In genomic region chr16:58665200-58665599, GRCh38 we compare ENCODE assay signal across 15 cellular contexts. TPM values are rescaled to one million over a fixed set of nuclear protein-coding genes. Genes with fewer than 3 reads are reported as not detected.
A peak's percentile ranks its signal among the peaks of the same experiment; 100 is the strongest.
DNase-seq lines count a peak whose midpoint lies in the region; ATAC-seq and TF ChIP-seq lines count a peak whose summit lies in the region.
"Had no signal": no experiment of that assay in that cellular context is flagged by ENCODE, and none has a peak within 500 bp of the region (broad histone marks: within the 10 kb centered on the region; RNA-seq: fewer than 3 reads in every experiment).

No MANE protein-coding gene starts in this region.

- peaks cover 25% of the 10 kb centered on the region for H3K36me3 Mint-ChIP-seq in endodermal cell (ENCODE audit: low read depth)

- TF ChIP-seq RAD21 in SK-N-SH (IDR thresholded peaks at IDR 0.05; ENCODE audit: low read length): no peak

- no peaks in the 10 kb centered on the region for H3K27me3 Mint-ChIP-seq in endodermal cell (ENCODE audit: insufficient read depth)
- H3K27me3 Mint-ChIP-seq: CD4-positive, CD25-positive, alpha-beta regulatory T cell had no signal

- H3K4me1 ChIP-seq in SK-N-SH (ENCODE audit: control insufficient read depth in 1 of 2, insufficient read depth in 2 of 2, low read depth in 1 of 2, low read length in 1 of 2) (peaks cover 3 to 18% of the 10 kb centered on the region in 2 experiments; a peak in 1 of 4 replicates), endodermal cell (ENCODE audit: control insufficient read depth, insufficient read depth, low read length) (no peaks in the 10 kb centered on the region), neuronal stem cell (ENCODE audit: control insufficient read depth in 2 of 2, insufficient read depth in 1 of 2, low read depth in 1 of 2, low read length in 2 of 2) (peaks cover 0 to 5% of the 10 kb centered on the region in 2 donors)
- H3K4me1 ChIP-seq: BLaER1 treated with 17β-estradiol and CSF1 and Interleukin-3, amounts not matched to agents 10 nM and 100 nM had no signal

- H3K27me3 ChIP-seq in SK-N-SH (ENCODE audit: insufficient read depth) (no peaks in the 10 kb centered on the region), H7 (ENCODE audit: control insufficient read depth, insufficient read depth, low read length) (no peaks in the 10 kb centered on the region), endodermal cell (ENCODE audit: control insufficient read depth, insufficient read depth, low read length, poor library complexity, severe bottlenecking) (no peaks in the 10 kb centered on the region), neuronal stem cell (ENCODE audit: control insufficient read depth in 3 of 3, insufficient read depth in 3 of 3, low read depth in 1 of 3, low read length in 3 of 3) (no peaks in the 10 kb centered on the region)
- H3K27me3 ChIP-seq: BLaER1 treated with 17β-estradiol and CSF1 and Interleukin-3, amounts not matched to agents 10 nM and 100 nM had no signal

- H3K36me3 ChIP-seq in SK-N-SH (replicated peaks in 1 of 2; ENCODE audit: control insufficient read depth in 1 of 2, insufficient read depth in 2 of 2, low read length in 1 of 2) (peaks cover 0 to 3% of the 10 kb centered on the region in 2 experiments), H7 (replicated peaks; ENCODE audit: control insufficient read depth, insufficient read depth, low read length) (peaks cover 4% of the 10 kb centered on the region), endodermal cell (ENCODE audit: control insufficient read depth, insufficient read depth, low read length) (no peaks in the 10 kb centered on the region), neuronal stem cell (replicated peaks in 1 of 2; ENCODE audit: control insufficient read depth in 2 of 2, insufficient read depth in 2 of 2, low read length in 2 of 2) (peaks cover 5 to 18% of the 10 kb centered on the region in 2 donors)

- H4K20me1 ChIP-seq in SK-N-SH (ENCODE audit: insufficient read depth): no peaks in the 10 kb centered on the region

- CTCF ChIA-PET in SK-N-SH (lab: Yijun Ruan, JAX): interaction anchor here (0.7 to 6.3 kb wide), 9 partner anchors 11 to 326 kb away, joined by 3 to 62 read pairs (median 4); partner anchors contain the start of genes GOT2, SETD6 and SLC38A7

- H3K4me2 ChIP-seq in SK-N-SH (no peak overlapping the region), neuronal stem cell (ENCODE audit: insufficient read depth, low read length, poor library complexity, severe bottlenecking) (peak overlapping the region; percentile 18)
- H3K4me2 ChIP-seq: BLaER1 treated with 17β-estradiol and CSF1 and Interleukin-3, amounts not matched to agents 10 nM and 100 nM; GM23338 had no signal

- no peak overlapping the region for H4K91ac ChIP-seq in neuronal stem cell (ENCODE audit: low read depth, low read length, poor library complexity)

- TF ChIP-seq CTCF in SK-N-SH (IDR thresholded peaks at IDR 0.05): no peak
- no peak for TF ChIP-seq CTCF in endodermal cell (conservative IDR thresholded peaks at IDR 0.05)

- H3K9ac ChIP-seq in SK-N-SH (no peak overlapping the region), endodermal cell (ENCODE audit: extremely low read depth, low read length, poor library complexity, severe bottlenecking) (no peak overlapping the region), neuronal stem cell (ENCODE audit: low read depth, low read length, poor library complexity) (peak overlapping the region; percentile 70)
- H3K9ac ChIP-seq: BLaER1 treated with 17β-estradiol and CSF1 and Interleukin-3, amounts not matched to agents 10 nM and 100 nM had no signal

- peak overlapping the region; percentile 11 for H2BK5ac ChIP-seq in neuronal stem cell (ENCODE audit: low read length)

- no peak overlapping the region for H3K23ac ChIP-seq in neuronal stem cell (ENCODE audit: low read depth, low read length, poor library complexity)

- H3K18ac ChIP-seq in neuronal stem cell (ENCODE audit: low read length): no peak overlapping the region

- H3K4me3 ChIP-seq in SK-N-SH (ENCODE audit: low read depth in 2 of 2, low read length in 1 of 2) (no peak overlapping the region), H7 (ENCODE audit: insufficient read depth, low read depth, low read length) (no peak overlapping the region), endodermal cell (ENCODE audit: low read length) (no peak overlapping the region), neuronal stem cell (ENCODE audit: low read length in 2 of 2) (no peak overlapping the region)
- H3K4me3 ChIP-seq: BLaER1 treated with 17β-estradiol and CSF1 and Interleukin-3, amounts not matched to agents 10 nM and 100 nM; GM12878; GM23338 had no signal

- H2BK12ac ChIP-seq in neuronal stem cell (ENCODE audit: low read length): no peak overlapping the region

- no peak overlapping the region for H2BK15ac ChIP-seq in neuronal stem cell (ENCODE audit: low read length)

- no peak overlapping the region for H3K4ac ChIP-seq in neuronal stem cell (ENCODE audit: low read length)

- no peak overlapping the region for H4K8ac ChIP-seq in neuronal stem cell (ENCODE audit: low read depth, low read length)

- DNase-seq in SK-N-SH (peak; percentile 82), H7 (peak; percentile 22), endodermal cell (no peak), neuronal stem cell (ENCODE audit: low spot score) (no peak), medulla oblongata (ENCODE audit: extremely low spot score) (no peak)
- DNase-seq: AML-193; CD4-positive, CD25-positive, alpha-beta regulatory T cell; DMS79; H9 had no signal

- H3K79me1 ChIP-seq in neuronal stem cell (ENCODE audit: low read depth, low read length): no peaks in the 10 kb centered on the region

- H2AK5ac ChIP-seq in neuronal stem cell (ENCODE audit: low read depth, low read length): peak overlapping the region; percentile 56

- H3K9me2 ChIP-seq in SK-N-SH: no peaks in the 10 kb centered on the region

- H3K14ac ChIP-seq in neuronal stem cell (ENCODE audit: low read length): no peak overlapping the region

- no peaks in the 10 kb centered on the region for H3K79me2 ChIP-seq in SK-N-SH (ENCODE audit: insufficient read depth)

- POLR2A ChIA-PET in SK-N-SH (lab: Yijun Ruan, JAX): interaction anchor here (0.7 kb wide), 2 partner anchors 13 to 20 kb away, joined by 3 to 4 read pairs; partner anchors contain the start of gene SLC38A7

- H2AFZ ChIP-seq in SK-N-SH (ENCODE audit: low read depth): no peak overlapping the region
- no peak overlapping the region for H2AFZ ChIP-seq in neuronal stem cell (ENCODE audit: low read length)
- H2AFZ ChIP-seq: GM23338 had no signal

- H3K9me3 ChIP-seq in SK-N-SH (no peaks in the 10 kb centered on the region), endodermal cell (ENCODE audit: control insufficient read depth, low read length) (no peaks in the 10 kb centered on the region), neuronal stem cell (replicated peaks in 1 of 2; ENCODE audit: control insufficient read depth in 2 of 2, insufficient read depth in 1 of 2, low read depth in 1 of 2, low read length in 2 of 2) (no peaks in the 10 kb centered on the region)
- H3K9me3 ChIP-seq: BLaER1 treated with 17β-estradiol and CSF1 and Interleukin-3, amounts not matched to agents 10 nM and 100 nM had no signal

- H2BK120ac ChIP-seq in neuronal stem cell (ENCODE audit: low read depth, low read length): no peak overlapping the region

- peak overlapping the region; percentile 29 for H3K27ac Mint-ChIP-seq in endodermal cell
- H3K27ac Mint-ChIP-seq: CD4-positive, CD25-positive, alpha-beta regulatory T cell; GM23338 had no signal

- WGBS in SK-N-SH (ENCODE audit: low lambda C conversion rate): 49% methylated on average over 8 of the region's 8 CpGs
- 86 to 90% methylated on average over 6 to 8 of the region's 8 CpGs for WGBS in endodermal cell (ENCODE audit: insufficient coverage in 1 of 2, insufficient read length in 1 of 2), 2 experiments
- no CpG with 5 or more reads among the region's 8 CpGs for WGBS in neuronal stem cell (ENCODE audit: extremely low coverage in 2 of 2, insufficient read length in 2 of 2, insufficient replicate concordance in 1 of 2), 2 donors

- H3K4me3 Mint-ChIP-seq in endodermal cell: no peak overlapping the region
- H3K4me3 Mint-ChIP-seq: CD4-positive, CD25-positive, alpha-beta regulatory T cell; GM23338; H9 had no signal

- no peaks in the 10 kb centered on the region for H3K4me1 Mint-ChIP-seq in endodermal cell

- H3K27ac ChIP-seq in SK-N-SH (ENCODE audit: low read depth in 2 of 2, low read length in 1 of 2): peak overlapping the region in 1 of 2 experiments; percentile 35; a peak in 1 of 4 replicates
- no peak overlapping the region for H3K27ac ChIP-seq in endodermal cell (ENCODE audit: low read depth, low read length)
- no peak overlapping the region for H3K27ac ChIP-seq in neuronal stem cell (replicated peaks; ENCODE audit: low read length)
- H3K27ac ChIP-seq: 22Rv1; BLaER1 treated with 17β-estradiol and CSF1 and Interleukin-3, amounts not matched to agents 10 nM and 100 nM had no signal

- H3F3A ChIP-seq in SK-N-SH (replicated peaks; ENCODE audit: insufficient read depth): no peaks in the 10 kb centered on the region

- TF ChIP-seq EP300 in SK-N-SH (IDR thresholded peaks at IDR 0.05; ENCODE audit: borderline replicate concordance in 1 of 2, low read depth in 1 of 2, low read length in 1 of 2): peak in 1 of 2 experiments; percentile 63; a peak in 2 of 4 replicates

- H3K9me3 Mint-ChIP-seq in endodermal cell: no peaks in the 10 kb centered on the region
- H3K9me3 Mint-ChIP-seq: CD4-positive, CD25-positive, alpha-beta regulatory T cell; GM23338; H9 had no signal

- no peak; the same call in 2 of the 3 replicates for ATAC-seq in SK-N-SH treated with all-trans-retinoic acid at 6 μM for 48 hours
- ATAC-seq in HG03196 (IDR thresholded peaks at IDR 0.05; ENCODE audit: unreplicated experiment): no peak
- ATAC-seq: GM12878, GM23338 had no signal

TF ChIP-seq in SK-N-SH, 30 proteins besides CTCF, POLR2A, EP300 and RAD21 (continues in another document):
- 0 out of 2 replicates have a peak, but pooled peaks have one; percentile 7 for TF ChIP-seq GATA2 (CRISPR knock-in tag; IDR thresholded peaks at IDR 0.05)

TF ChIP-seq in SK-N-SH treated with all-trans-retinoic acid at 6 μM for 48 hours, 23 proteins besides CTCF, POLR2A, EP300 and RAD21 (continues in another document):
- no peak for TF ChIP-seq ARNTL (CRISPR knock-in tag; IDR thresholded peaks at IDR 0.05; ENCODE audit: borderline replicate concordance, low read depth)

RNA-seq across cellular contexts. Expression of gene SLC38A7, which starts 19.4 kb away (rescaled TPM):
- 14.1 and 19.3 TPM in 2 replicates for polyA plus RNA-seq in SK-N-SH (2012; rRNA removed)
- 4.9 and 8.0 TPM in 2 replicates for polyA plus RNA-seq in SK-N-SH (2012; cell fraction: cytosol; rRNA removed)
- polyA plus RNA-seq in SK-N-SH (2012; cell fraction: nucleus; rRNA removed): 35.8 and 39.9 TPM in 2 replicates
- total RNA-seq in H7 (2014; rRNA removed; shearing (Covaris generic)): 14.6 and 16.1 TPM in 2 replicates
- 10 to 100 TPM; 42.5 to 53.8 TPM for total RNA-seq in endodermal cell
- polyA plus RNA-seq in endodermal cell (2013, experiment 1 of 2): 16.8 TPM
- polyA plus RNA-seq in endodermal cell (2013, experiment 2 of 2): 15.7 TPM
- 6.3 TPM for polyA plus RNA-seq in neuronal stem cell (2013, experiment 1 of 2)
- 6.3 TPM for polyA plus RNA-seq in neuronal stem cell (2013, experiment 2 of 2)

RNA-seq across cellular contexts. Expression of gene CNOT1, which starts 35.6 kb away (rescaled TPM):
- 77.8 and 90.3 TPM in 2 replicates for polyA plus RNA-seq in SK-N-SH (2012; rRNA removed)
- polyA plus RNA-seq in SK-N-SH (2012; cell fraction: cytosol; rRNA removed): 50.2 and 67.3 TPM in 2 replicates
- 71.2 and 172 TPM in 2 replicates for polyA plus RNA-seq in SK-N-SH (2012; cell fraction: nucleus; rRNA removed)
- 198 and 256 TPM in 2 replicates for total RNA-seq in H7 (2014; rRNA removed; shearing (Covaris generic))
- total RNA-seq in endodermal cell: 100 to 1,000 TPM; 253 to 263 TPM
- polyA plus RNA-seq in endodermal cell (2013, experiment 1 of 2): 207 TPM
- polyA plus RNA-seq in endodermal cell (2013, experiment 2 of 2): 191 TPM
- polyA plus RNA-seq in neuronal stem cell (2013, experiment 1 of 2): 97.9 TPM
- polyA plus RNA-seq in neuronal stem cell (2013, experiment 2 of 2): 97.0 TPM

Comparison
In these comparisons a context has a peak if more than half of its experiments do, and no peak if none do; other contexts are left out.
1. DNase-seq: peak in SK-N-SH (single experiment) and H7 (single experiment); none in endodermal cell (single experiment), neuronal stem cell (single experiment) and medulla oblongata (single experiment).